1 cellular context compared by ENCODE assay signal in the genomic region with DNA sequence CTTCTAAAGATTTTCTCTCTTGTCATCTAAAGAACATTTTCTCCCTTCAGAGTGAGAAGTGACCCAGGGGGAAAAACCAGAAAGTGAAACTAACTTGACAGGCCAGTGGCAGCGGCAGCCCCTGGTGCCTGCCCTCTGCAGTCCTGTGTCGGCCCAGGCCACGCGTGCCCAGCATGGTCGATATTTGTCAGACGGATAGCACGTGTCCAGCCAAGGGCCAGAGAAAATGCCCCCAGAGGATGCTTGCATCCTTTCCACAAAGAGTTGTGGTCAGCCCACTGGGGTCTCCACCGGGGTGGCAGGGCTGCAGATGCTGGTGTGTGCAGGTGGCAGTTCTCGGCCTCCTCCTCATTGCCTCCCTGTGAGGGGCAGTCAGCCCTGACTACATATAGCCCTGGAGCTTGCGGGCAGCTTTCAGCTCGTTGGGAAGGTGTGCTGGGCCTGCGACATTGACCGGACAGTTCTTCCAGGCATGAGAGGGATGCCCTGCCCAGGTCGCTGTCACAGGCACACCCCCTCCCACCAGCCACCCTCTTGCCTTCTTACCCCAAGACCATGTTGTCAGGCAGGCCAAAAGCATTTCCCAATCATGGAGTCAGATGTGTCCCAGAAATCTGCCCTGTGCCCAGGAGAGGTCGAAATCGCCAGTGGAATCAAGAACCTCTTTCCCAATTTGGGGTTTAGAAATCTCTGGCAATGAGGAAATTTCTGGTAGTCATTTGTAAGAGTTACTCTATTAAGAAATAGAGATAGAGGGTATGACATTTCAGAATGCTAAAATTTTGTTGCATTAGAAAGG.
TF ChIP-seq lines count a peak whose summit lies in the region.

No MANE protein-coding gene starts in this region.

TF ChIP-seq in HepG2, 621 proteins besides CTCF, POLR2A, EP300 and RAD21 (continued from another document):
- TF ChIP-seq MLX (CRISPR knock-in tag; IDR thresholded peaks at IDR 0.05): peak; percentile 77
- 0 out of 2 replicates have a peak, but pooled peaks have one; percentile 56 for TF ChIP-seq ZNF225 (CRISPR knock-in tag; IDR thresholded peaks at IDR 0.05)
- no peak for TF ChIP-seq BORCS8-MEF2B (CRISPR knock-in tag; IDR thresholded peaks at IDR 0.05)
- TF ChIP-seq GFI1 (CRISPR knock-in tag; IDR thresholded peaks at IDR 0.05; ENCODE audit: borderline replicate concordance): no peak
- peak; percentile 15; the same call in 1 of the 2 replicates for TF ChIP-seq ZBTB7A (CRISPR knock-in tag; IDR thresholded peaks at IDR 0.05)
- TF ChIP-seq BHLHE40 (IDR thresholded peaks at IDR 0.05; ENCODE audit: low read length): peak; percentile 71
- TF ChIP-seq CBX1 (IDR thresholded peaks at IDR 0.05; ENCODE audit: low read depth): no peak
- TF ChIP-seq RARG (CRISPR knock-in tag; IDR thresholded peaks at IDR 0.05; ENCODE audit: low read depth): no peak
- no peak for TF ChIP-seq ZNF737 (CRISPR knock-in tag; IDR thresholded peaks at IDR 0.05; ENCODE audit: borderline replicate concordance)
- TF ChIP-seq PRPF4 (IDR thresholded peaks at IDR 0.05; ENCODE audit: low read depth, low read length, poor library complexity, severe bottlenecking): no peak
- TF ChIP-seq, protein P1, sequence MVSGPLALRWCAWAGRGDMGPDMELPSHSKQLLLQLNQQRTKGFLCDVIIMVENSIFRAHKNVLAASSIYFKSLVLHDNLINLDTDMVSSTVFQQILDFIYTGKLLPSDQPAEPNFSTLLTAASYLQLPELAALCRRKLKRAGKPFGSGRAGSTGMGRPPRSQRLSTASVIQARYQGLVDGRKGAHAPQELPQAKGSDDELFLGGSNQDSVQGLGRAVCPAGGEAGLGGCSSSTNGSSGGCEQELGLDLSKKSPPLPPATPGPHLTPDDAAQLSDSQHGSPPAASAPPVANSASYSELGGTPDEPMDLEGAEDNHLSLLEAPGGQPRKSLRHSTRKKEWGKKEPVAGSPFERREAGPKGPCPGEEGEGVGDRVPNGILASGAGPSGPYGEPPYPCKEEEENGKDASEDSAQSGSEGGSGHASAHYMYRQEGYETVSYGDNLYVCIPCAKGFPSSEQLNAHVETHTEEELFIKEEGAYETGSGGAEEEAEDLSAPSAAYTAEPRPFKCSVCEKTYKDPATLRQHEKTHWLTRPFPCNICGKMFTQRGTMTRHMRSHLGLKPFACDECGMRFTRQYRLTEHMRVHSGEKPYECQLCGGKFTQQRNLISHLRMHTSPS (CRISPR knock-in tag; IDR thresholded peaks at IDR 0.05; ENCODE audit: low read depth): peak; percentile 47; the same call in 1 of the 2 replicates
- peak; percentile 7 for TF ChIP-seq TEAD3 (CRISPR knock-in tag; optimal IDR thresholded peaks at IDR 0.05; ENCODE audit: borderline replicate concordance)
- TF ChIP-seq, protein P2, sequence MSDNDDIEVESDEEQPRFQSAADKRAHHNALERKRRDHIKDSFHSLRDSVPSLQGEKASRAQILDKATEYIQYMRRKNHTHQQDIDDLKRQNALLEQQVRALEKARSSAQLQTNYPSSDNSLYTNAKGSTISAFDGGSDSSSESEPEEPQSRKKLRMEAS (IDR thresholded peaks at IDR 0.05): peak; percentile 43; the same call in 1 of the 2 replicates
- no peak for TF ChIP-seq ZNF430 (CRISPR knock-in tag; IDR thresholded peaks at IDR 0.05)
- no peak for TF ChIP-seq FOXA1 (IDR thresholded peaks at IDR 0.05)
- TF ChIP-seq FOXA1 (CRISPR knock-in tag; IDR thresholded peaks at IDR 0.05): no peak
- no peak for TF ChIP-seq MIXL1 (CRISPR knock-in tag; IDR thresholded peaks at IDR 0.05)
- no peak for TF ChIP-seq ZFY (CRISPR knock-in tag; IDR thresholded peaks at IDR 0.05)
- no peak for TF ChIP-seq MZF1 (CRISPR knock-in tag; IDR thresholded peaks at IDR 0.05; ENCODE audit: borderline replicate concordance)
- TF ChIP-seq, protein P3, sequence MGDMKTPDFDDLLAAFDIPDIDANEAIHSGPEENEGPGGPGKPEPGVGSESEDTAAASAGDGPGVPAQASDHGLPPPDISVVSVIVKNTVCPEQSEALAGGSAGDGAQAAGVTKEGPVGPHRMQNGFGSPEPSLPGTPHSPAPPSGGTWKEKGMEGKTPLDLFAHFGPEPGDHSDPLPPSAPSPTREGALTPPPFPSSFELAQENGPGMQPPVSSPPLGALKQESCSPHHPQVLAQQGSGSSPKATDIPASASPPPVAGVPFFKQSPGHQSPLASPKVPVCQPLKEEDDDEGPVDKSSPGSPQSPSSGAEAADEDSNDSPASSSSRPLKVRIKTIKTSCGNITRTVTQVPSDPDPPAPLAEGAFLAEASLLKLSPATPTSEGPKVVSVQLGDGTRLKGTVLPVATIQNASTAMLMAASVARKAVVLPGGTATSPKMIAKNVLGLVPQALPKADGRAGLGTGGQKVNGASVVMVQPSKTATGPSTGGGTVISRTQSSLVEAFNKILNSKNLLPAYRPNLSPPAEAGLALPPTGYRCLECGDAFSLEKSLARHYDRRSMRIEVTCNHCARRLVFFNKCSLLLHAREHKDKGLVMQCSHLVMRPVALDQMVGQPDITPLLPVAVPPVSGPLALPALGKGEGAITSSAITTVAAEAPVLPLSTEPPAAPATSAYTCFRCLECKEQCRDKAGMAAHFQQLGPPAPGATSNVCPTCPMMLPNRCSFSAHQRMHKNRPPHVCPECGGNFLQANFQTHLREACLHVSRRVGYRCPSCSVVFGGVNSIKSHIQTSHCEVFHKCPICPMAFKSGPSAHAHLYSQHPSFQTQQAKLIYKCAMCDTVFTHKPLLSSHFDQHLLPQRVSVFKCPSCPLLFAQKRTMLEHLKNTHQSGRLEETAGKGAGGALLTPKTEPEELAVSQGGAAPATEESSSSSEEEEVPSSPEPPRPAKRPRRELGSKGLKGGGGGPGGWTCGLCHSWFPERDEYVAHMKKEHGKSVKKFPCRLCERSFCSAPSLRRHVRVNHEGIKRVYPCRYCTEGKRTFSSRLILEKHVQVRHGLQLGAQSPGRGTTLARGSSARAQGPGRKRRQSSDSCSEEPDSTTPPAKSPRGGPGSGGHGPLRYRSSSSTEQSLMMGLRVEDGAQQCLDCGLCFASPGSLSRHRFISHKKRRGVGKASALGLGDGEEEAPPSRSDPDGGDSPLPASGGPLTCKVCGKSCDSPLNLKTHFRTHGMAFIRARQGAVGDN (CRISPR knock-in tag; IDR thresholded peaks at IDR 0.05): peak; percentile 61
- TF ChIP-seq MYC (CRISPR knock-in tag; IDR thresholded peaks at IDR 0.05; ENCODE audit: borderline replicate concordance): peak; percentile 56; the same call in 1 of the 2 replicates
- TF ChIP-seq ZBTB10 (CRISPR knock-in tag; IDR thresholded peaks at IDR 0.05; ENCODE audit: borderline replicate concordance): no peak
- TF ChIP-seq ZFYVE20 (CRISPR knock-in tag; IDR thresholded peaks at IDR 0.05; ENCODE audit: borderline replicate concordance, low read depth): no peak
- no peak for TF ChIP-seq POLR2G (IDR thresholded peaks at IDR 0.05; ENCODE audit: low read depth, low read length)
- TF ChIP-seq LBX2 (CRISPR knock-in tag; IDR thresholded peaks at IDR 0.05; ENCODE audit: borderline replicate concordance): no peak
- TF ChIP-seq JUNB (CRISPR knock-in tag; IDR thresholded peaks at IDR 0.05; ENCODE audit: borderline replicate concordance): no peak
- TF ChIP-seq, protein P4, sequence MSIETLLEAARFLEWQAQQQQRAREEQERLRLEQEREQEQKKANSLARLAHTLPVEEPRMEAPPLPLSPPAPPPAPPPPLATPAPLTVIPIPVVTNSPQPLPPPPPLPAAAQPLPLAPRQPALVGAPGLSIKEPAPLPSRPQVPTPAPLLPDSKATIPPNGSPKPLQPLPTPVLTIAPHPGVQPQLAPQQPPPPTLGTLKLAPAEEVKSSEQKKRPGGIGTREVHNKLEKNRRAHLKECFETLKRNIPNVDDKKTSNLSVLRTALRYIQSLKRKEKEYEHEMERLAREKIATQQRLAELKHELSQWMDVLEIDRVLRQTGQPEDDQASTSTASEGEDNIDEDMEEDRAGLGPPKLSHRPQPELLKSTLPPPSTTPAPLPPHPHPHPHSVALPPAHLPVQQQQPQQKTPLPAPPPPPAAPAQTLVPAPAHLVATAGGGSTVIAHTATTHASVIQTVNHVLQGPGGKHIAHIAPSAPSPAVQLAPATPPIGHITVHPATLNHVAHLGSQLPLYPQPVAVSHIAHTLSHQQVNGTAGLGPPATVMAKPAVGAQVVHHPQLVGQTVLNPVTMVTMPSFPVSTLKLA (IDR thresholded peaks at IDR 0.05): peak; percentile 29; the same call in 1 of the 2 replicates
- TF ChIP-seq, protein P5, sequence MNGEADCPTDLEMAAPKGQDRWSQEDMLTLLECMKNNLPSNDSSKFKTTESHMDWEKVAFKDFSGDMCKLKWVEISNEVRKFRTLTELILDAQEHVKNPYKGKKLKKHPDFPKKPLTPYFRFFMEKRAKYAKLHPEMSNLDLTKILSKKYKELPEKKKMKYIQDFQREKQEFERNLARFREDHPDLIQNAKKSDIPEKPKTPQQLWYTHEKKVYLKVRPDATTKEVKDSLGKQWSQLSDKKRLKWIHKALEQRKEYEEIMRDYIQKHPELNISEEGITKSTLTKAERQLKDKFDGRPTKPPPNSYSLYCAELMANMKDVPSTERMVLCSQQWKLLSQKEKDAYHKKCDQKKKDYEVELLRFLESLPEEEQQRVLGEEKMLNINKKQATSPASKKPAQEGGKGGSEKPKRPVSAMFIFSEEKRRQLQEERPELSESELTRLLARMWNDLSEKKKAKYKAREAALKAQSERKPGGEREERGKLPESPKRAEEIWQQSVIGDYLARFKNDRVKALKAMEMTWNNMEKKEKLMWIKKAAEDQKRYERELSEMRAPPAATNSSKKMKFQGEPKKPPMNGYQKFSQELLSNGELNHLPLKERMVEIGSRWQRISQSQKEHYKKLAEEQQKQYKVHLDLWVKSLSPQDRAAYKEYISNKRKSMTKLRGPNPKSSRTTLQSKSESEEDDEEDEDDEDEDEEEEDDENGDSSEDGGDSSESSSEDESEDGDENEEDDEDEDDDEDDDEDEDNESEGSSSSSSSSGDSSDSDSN (CRISPR knock-in tag; IDR thresholded peaks at IDR 0.05): 0 out of 2 replicates have a peak, but pooled peaks have one; percentile 26
- TF ChIP-seq IRF1 (CRISPR knock-in tag; IDR thresholded peaks at IDR 0.05; ENCODE audit: low read depth): 0 out of 2 replicates have a peak, but pooled peaks have one; percentile 54
- TF ChIP-seq JUN (CRISPR knock-in tag; IDR thresholded peaks at IDR 0.05): no peak
- no peak for TF ChIP-seq HOMEZ (CRISPR knock-in tag; IDR thresholded peaks at IDR 0.05; ENCODE audit: low read depth)
- TF ChIP-seq ZNF256 (CRISPR knock-in tag; conservative IDR thresholded peaks at IDR 0.05): no peak
